In genomic region chr3:34948431-34948971, GRCh38 we compare ENCODE assay signal across 20 cellular contexts.
"Had no signal": no experiment of that assay in that cellular context is flagged by ENCODE, and none has a peak within 500 bp of the region (broad histone marks: within the 10 kb centered on the region; RNA-seq: fewer than 3 reads in every experiment).

No MANE protein-coding gene starts in this region.

- H3K4me3 ChIP-seq: esophagus squamous epithelium, heart right ventricle, lower lobe of right lung, mucosa of descending colon, right atrium auricular region, smooth muscle cell, tibial nerve had no signal

- H3K4me1 ChIP-seq: esophagus squamous epithelium, lower lobe of right lung, right atrium auricular region had no signal

- H3K27me3 ChIP-seq: esophagus squamous epithelium, heart right ventricle, right atrium auricular region, tibial nerve had no signal

- H3K27ac ChIP-seq: esophagus squamous epithelium, lower lobe of right lung, tibial nerve, VCaP had no signal

- H3K4me3 Mint-ChIP-seq: activated CD4-positive, alpha-beta memory T cell treated with anti-CD3 and anti-CD28 coated beads for 36 hours; activated naive CD8-positive, alpha-beta T cell; naive thymus-derived CD8-positive, alpha-beta T cell; stimulated activated memory B cell treated with anti-CD40 and anti-IgM and Interleukin-4, amounts not matched to agents 10 μg/mL and 1 μg/mL and 100 μg/mL, for 72 hours; T-cell had no signal

- FAIRE-seq: frontal cortex, kidney had no signal

- H3K27me3 Mint-ChIP-seq: activated CD4-positive, alpha-beta memory T cell treated with anti-CD3 and anti-CD28 coated beads for 36 hours; stimulated activated memory B cell treated with anti-CD40 and anti-IgM and Interleukin-4, amounts not matched to agents 10 μg/mL and 1 μg/mL and 100 μg/mL, for 72 hours had no signal

- H3K36me3 Mint-ChIP-seq: activated CD4-positive, alpha-beta memory T cell treated with anti-CD3 and anti-CD28 coated beads for 36 hours; activated naive CD8-positive, alpha-beta T cell; stimulated activated memory B cell treated with anti-CD40 and anti-IgM and Interleukin-4, amounts not matched to agents 10 μg/mL and 1 μg/mL and 100 μg/mL, for 72 hours; T-cell had no signal

- H3K9me3 ChIP-seq: esophagus squamous epithelium, lower lobe of right lung, mucosa of descending colon, right atrium auricular region, tibial nerve had no signal

- DNase-seq: activated CD4-positive, alpha-beta memory T cell treated with anti-CD3 and anti-CD28 coated beads for 36 hours; activated gamma-delta T cell; activated T-cell treated with anti-CD3 and anti-CD28 coated beads, Interleukin-2, amount 50 U/mL, for 48 hours; cerebellar nuclear complex; esophagus squamous epithelium; heart right ventricle; kidney; lower lobe of right lung; mucosa of descending colon; naive thymus-derived CD8-positive, alpha-beta T cell; nucleus accumbens; T-cell; T1000 had no signal

- H3K36me3 ChIP-seq: esophagus squamous epithelium, heart right ventricle, lower lobe of right lung, right atrium auricular region, tibial nerve had no signal

- H3K4me1 Mint-ChIP-seq: naive thymus-derived CD8-positive, alpha-beta T cell; stimulated activated memory B cell treated with anti-CD40 and anti-IgM and Interleukin-4, amounts not matched to agents 10 μg/mL and 1 μg/mL and 100 μg/mL, for 72 hours; T-cell had no signal

- H3K27ac Mint-ChIP-seq: activated CD4-positive, alpha-beta memory T cell treated with anti-CD3 and anti-CD28 coated beads for 36 hours; activated naive CD8-positive, alpha-beta T cell; stimulated activated memory B cell treated with anti-CD40 and anti-IgM and Interleukin-4, amounts not matched to agents 10 μg/mL and 1 μg/mL and 100 μg/mL, for 72 hours; T-cell had no signal
